Comparison of ENCODE assay signal across 11 cellular contexts in genomic region chr6:135146160-135146920, GRCh38. TPM values are rescaled to one million over a fixed set of nuclear protein-coding genes. Genes with fewer than 3 reads are reported as not detected.
A peak's percentile ranks its signal among the peaks of the same experiment; 100 is the strongest.
DNase-seq lines count a peak whose midpoint lies in the region; TF ChIP-seq lines count a peak whose summit lies in the region.
"Had no signal": no experiment of that assay in that cellular context is flagged by ENCODE, and none has a peak within 500 bp of the region (broad histone marks: within the 10 kb centered on the region; RNA-seq: fewer than 3 reads in every experiment).

No MANE protein-coding gene starts in this region.

- H2AFZ ChIP-seq in MM.1S (ENCODE audit: low read length), result no peak overlapping the region

- H3K4me1 ChIP-seq in MM.1S (ENCODE audit: low read length), result peaks cover 15% of the 10 kb centered on the region
- H3K4me1 ChIP-seq: uterus had no signal

- no peaks in the 10 kb centered on the region for H3K27me3 Mint-ChIP-seq in T-helper 2 cell treated with Interferon-gamma antibody and Interleukin-4, amounts not matched to agents 5 μg/mL and 100 μg/mL, for 36 hours (ENCODE audit: low read depth)

- DNase-seq in T-helper 2 cell treated with Interferon-gamma antibody and Interleukin-4, amounts not matched to agents 5 μg/mL and 100 μg/mL, for 36 hours (ENCODE audit: low spot score), result no peak
- DNase-seq in T-helper 2 cell (no peak), NCI-H226 (peak; percentile 21), astrocyte of the hippocampus (ENCODE audit: low read depth, low spot score) (peak; percentile 48), renal cortical epithelial cell (ENCODE audit: low read depth) (peak; percentile 15), AG20443 (ENCODE audit: low spot score) (no peak), MM.1S (no peak), NCI-H1930 (lab: John Stamatoyannopoulos, UW) (no peak)
- DNase-seq: uterus had no signal

- no peaks in the 10 kb centered on the region for H3K9me2 ChIP-seq in MM.1S (replicated peaks; ENCODE audit: insufficient read depth, low read length)

- no peak overlapping the region for H3K4me2 ChIP-seq in MM.1S (ENCODE audit: low read depth, low read length)

- no peak overlapping the region for H3K27ac ChIP-seq in MM.1S (ENCODE audit: low read length)
- H3K27ac ChIP-seq: neutrophil, uterus had no signal

- no peak overlapping the region for H3K4me3 ChIP-seq in MM.1S (ENCODE audit: low read length)
- H3K4me3 ChIP-seq: uterus had no signal

- no peak for TF ChIP-seq CTCF in MM.1S (IDR thresholded peaks at IDR 0.05; ENCODE audit: low read length)

- no peaks in the 10 kb centered on the region for H3K9me3 ChIP-seq in MM.1S (replicated peaks; ENCODE audit: insufficient read depth, low read length)
- H3K9me3 ChIP-seq: neutrophil, uterus had no signal

- peaks cover 4% of the 10 kb centered on the region for H3K9me3 Mint-ChIP-seq in T-helper 2 cell treated with Interferon-gamma antibody and Interleukin-4, amounts not matched to agents 5 μg/mL and 100 μg/mL, for 36 hours
- H3K9me3 Mint-ChIP-seq: dendritic cell treated with granulocyte-macrophage colony-stimulating factor and Interleukin-4, amounts not matched to agents 40 ng/mL and 50 ng/mL, for 4 days had no signal

- peaks cover 62% of the 10 kb centered on the region for H3K4me1 Mint-ChIP-seq in T-helper 2 cell treated with Interferon-gamma antibody and Interleukin-4, amounts not matched to agents 5 μg/mL and 100 μg/mL, for 36 hours (ENCODE audit: low read depth)

- H3K4me3 Mint-ChIP-seq in T-helper 2 cell treated with Interferon-gamma antibody and Interleukin-4, amounts not matched to agents 5 μg/mL and 100 μg/mL, for 36 hours, result peak overlapping the region; percentile 81

- no peaks in the 10 kb centered on the region for H3F3A ChIP-seq in MM.1S (ENCODE audit: insufficient read depth, low read length)

- no peaks in the 10 kb centered on the region for H3K79me2 ChIP-seq in MM.1S (ENCODE audit: low read length)

- H3K36me3 ChIP-seq in MM.1S (replicated peaks; ENCODE audit: insufficient read depth, low read length), result no peaks in the 10 kb centered on the region
- H3K36me3 ChIP-seq: neutrophil, uterus had no signal

- H3K9ac ChIP-seq in MM.1S (ENCODE audit: low read length), result no peak overlapping the region

- peak overlapping the region; percentile 95 for H3K27ac Mint-ChIP-seq in T-helper 2 cell treated with Interferon-gamma antibody and Interleukin-4, amounts not matched to agents 5 μg/mL and 100 μg/mL, for 36 hours
- H3K27ac Mint-ChIP-seq: dendritic cell treated with granulocyte-macrophage colony-stimulating factor and Interleukin-4, amounts not matched to agents 40 ng/mL and 50 ng/mL, for 4 days had no signal

- H3K27me3 ChIP-seq in MM.1S (replicated peaks; ENCODE audit: insufficient read depth, low read length), result no peaks in the 10 kb centered on the region
- H3K27me3 ChIP-seq: neutrophil, uterus had no signal

- H4K20me1 ChIP-seq in MM.1S (ENCODE audit: insufficient read depth, low read length), result no peaks in the 10 kb centered on the region

- H3K36me3 Mint-ChIP-seq in T-helper 2 cell treated with Interferon-gamma antibody and Interleukin-4, amounts not matched to agents 5 μg/mL and 100 μg/mL, for 36 hours (ENCODE audit: low read depth), result peaks cover 12% of the 10 kb centered on the region

RNA-seq across cellular contexts. Expression of gene MYB, which starts 34.8 kb away (rescaled TPM):
- 0.87 TPM in 1 of 2 replicates, not detected in the other for total RNA-seq in renal cortical epithelial cell

Comparison
In these comparisons a context has a peak if more than half of its experiments do, and no peak if none do; other contexts are left out.
1. DNase-seq: peak in NCI-H226 (single experiment), astrocyte of the hippocampus (single experiment) and renal cortical epithelial cell (single experiment); none in T-helper 2 cell treated with Interferon-gamma antibody and Interleukin-4, amounts not matched to agents 5 μg/mL and 100 μg/mL, for 36 hours (single experiment), T-helper 2 cell (0 of 5), AG20443 (single experiment), MM.1S (single experiment) and NCI-H1930 (0 of 2).